30 cellular contexts compared by ENCODE assay signal in the genomic region with DNA sequence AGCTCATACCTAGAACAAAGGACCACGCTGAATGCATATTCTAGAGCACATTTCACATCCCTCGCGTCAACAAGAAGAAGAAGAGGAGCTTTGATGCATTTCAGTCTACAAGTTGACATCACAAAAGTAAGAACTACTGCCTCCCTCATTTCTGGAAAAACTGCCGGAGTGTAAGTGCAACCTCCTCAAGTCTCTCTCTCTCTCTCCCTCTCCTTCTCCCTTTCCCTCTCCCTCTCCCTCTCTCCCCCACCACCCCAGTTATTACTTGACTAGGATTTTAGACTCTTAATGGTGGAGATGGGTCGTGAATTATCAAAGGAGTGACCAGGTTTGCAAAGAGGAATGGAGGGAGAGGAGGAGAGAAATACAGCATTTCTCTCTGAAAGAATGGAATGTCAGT. TPM values are rescaled to one million over a fixed set of nuclear protein-coding genes. Genes with fewer than 3 reads are reported as not detected.
DNase-seq lines count a peak whose midpoint lies in the region; ATAC-seq and TF ChIP-seq lines count a peak whose summit lies in the region.
"Had no signal": no experiment of that assay in that cellular context is flagged by ENCODE, and none has a peak within 500 bp of the region (broad histone marks: within the 10 kb centered on the region; RNA-seq: fewer than 3 reads in every experiment).

No MANE protein-coding gene starts in this region.

- peak overlapping the region; percentile 31 for H3K9ac ChIP-seq in HUES6 (ENCODE audit: low read length)
- H3K9ac ChIP-seq: BLaER1, GM23248 had no signal

- H3K27ac Mint-ChIP-seq in glutamatergic neuron (ENCODE audit: unreplicated experiment) (no peak overlapping the region), mesothelial cell of epicardium (no peak overlapping the region)
- H3K27ac Mint-ChIP-seq: activated CD4-positive, alpha-beta memory T cell treated with anti-CD3 and anti-CD28 coated beads for 36 hours; activated naive CD8-positive, alpha-beta T cell treated with anti-CD3 and anti-CD28 coated beads, Interleukin-2, amount 50 U/mL, for 24 hours; stimulated activated effector memory CD8-positive, alpha-beta T cell treated with anti-CD3 and anti-CD28 coated beads, Interleukin-12 subunit alpha, Interleukin-12 subunit beta, amount 100 ng/mL, for 72 hours had no signal

- H3K9me3 Mint-ChIP-seq in glutamatergic neuron (ENCODE audit: unreplicated experiment) (peaks cover 1% of the 10 kb centered on the region), mesothelial cell of epicardium (no peaks in the 10 kb centered on the region)
- H3K9me3 Mint-ChIP-seq: activated CD4-positive, alpha-beta memory T cell treated with anti-CD3 and anti-CD28 coated beads for 36 hours; activated naive CD8-positive, alpha-beta T cell treated with anti-CD3 and anti-CD28 coated beads, Interleukin-2, amount 50 U/mL, for 24 hours had no signal

- H3K9me3 ChIP-seq in HUES6 (ENCODE audit: control insufficient read depth, insufficient read depth, low read depth, low read length) (no peaks in the 10 kb centered on the region), adrenal gland (replicated peaks in 1 of 3) (no peaks in the 10 kb centered on the region), tibial nerve (no peaks in the 10 kb centered on the region)
- H3K9me3 ChIP-seq: MG63 had no signal

- TF ChIP-seq POLR2A in adrenal gland (IDR thresholded peaks at IDR 0.05) (no peak), tibial nerve (IDR thresholded peaks at IDR 0.05) (no peak)

- peaks cover 7% of the 10 kb centered on the region for H3K27me3 Mint-ChIP-seq in glutamatergic neuron (ENCODE audit: unreplicated experiment)
- H3K27me3 Mint-ChIP-seq in mesothelial cell of epicardium (ENCODE audit: low read depth) = peaks cover 86% of the 10 kb centered on the region

- H3K36me3 Mint-ChIP-seq in glutamatergic neuron (ENCODE audit: unreplicated experiment) (no peaks in the 10 kb centered on the region), mesothelial cell of epicardium (no peaks in the 10 kb centered on the region)
- H3K36me3 Mint-ChIP-seq: activated CD4-positive, alpha-beta memory T cell treated with anti-CD3 and anti-CD28 coated beads for 36 hours; stimulated activated effector memory CD8-positive, alpha-beta T cell treated with anti-CD3 and anti-CD28 coated beads, Interleukin-12 subunit alpha, Interleukin-12 subunit beta, amount 100 ng/mL, for 72 hours had no signal

- H3K4me1 Mint-ChIP-seq in glutamatergic neuron (ENCODE audit: low read depth, unreplicated experiment) = no peaks in the 10 kb centered on the region
- peaks cover 9% of the 10 kb centered on the region for H3K4me1 Mint-ChIP-seq in mesothelial cell of epicardium
- H3K4me1 Mint-ChIP-seq: stimulated activated effector memory CD8-positive, alpha-beta T cell treated with anti-CD3 and anti-CD28 coated beads, Interleukin-12 subunit alpha, Interleukin-12 subunit beta, amount 100 ng/mL, for 72 hours had no signal

- no peak for DNase-seq in glutamatergic neuron
- DNase-seq in mesothelial cell of epicardium (ENCODE audit: low spot score in 2 of 2, unreplicated experiment in 2 of 2) = no peak
- DNase-seq in retina = peak; percentile 25
- no peak for DNase-seq in adrenal gland
- DNase-seq in tibial nerve (ENCODE audit: low spot score in 2 of 2) = no peak
- DNase-seq: activated CD4-positive, alpha-beta memory T cell treated with anti-CD3 and anti-CD28 coated beads for 36 hours; activated CD4-positive, CD25-positive, alpha-beta regulatory T cell treated with anti-CD3 and anti-CD28 coated beads, Interleukin-2, amount 50 U/mL, for 72 hours; activated naive CD4-positive, alpha-beta T cell; activated naive CD8-positive, alpha-beta T cell treated with anti-CD3 and anti-CD28 coated beads, Interleukin-2, amount 50 U/mL, for 24 hours; central memory CD4-positive, alpha-beta T cell; cortex of kidney; GM23248; KG1; MG63; NCI-H2029; NCI-H226; occipital lobe; T-helper 2 cell had no signal

- no peak for ATAC-seq in GM18519 (IDR thresholded peaks at IDR 0.05; ENCODE audit: low FRiP score, unreplicated experiment)
- no peak for ATAC-seq in HG02610 (IDR thresholded peaks at IDR 0.05; ENCODE audit: unreplicated experiment)
- ATAC-seq: activated naive CD8-positive, alpha-beta T cell treated with anti-CD3 and anti-CD28 coated beads, Interleukin-2, amount 50 U/mL, for 24 hours; esophagus mucosa; Right ventricle myocardium inferior; SK-N-SH treated with all-trans-retinoic acid at 6 μM for 48 hours; stimulated activated effector memory CD8-positive, alpha-beta T cell treated with anti-CD3 and anti-CD28 coated beads, Interleukin-12 subunit alpha, Interleukin-12 subunit beta, amount 100 ng/mL, for 72 hours had no signal

- no peak for TF ChIP-seq EP300 in tibial nerve (IDR thresholded peaks at IDR 0.05)

- no peaks in the 10 kb centered on the region for H3K36me3 ChIP-seq in HUES6 (ENCODE audit: control insufficient read depth, insufficient read depth, low read length)
- H3K36me3 ChIP-seq in adrenal gland (replicated peaks in 1 of 2) = no peaks in the 10 kb centered on the region
- H3K36me3 ChIP-seq in tibial nerve = no peaks in the 10 kb centered on the region
- H3K36me3 ChIP-seq: BLaER1, MG63 had no signal

- TF ChIP-seq CTCF in glutamatergic neuron (IDR thresholded peaks at IDR 0.05; ENCODE audit: partially characterized antibody, unreplicated experiment) (no peak), mesothelial cell of epicardium (IDR thresholded peaks at IDR 0.05; ENCODE audit: unreplicated experiment) (no peak), adrenal gland (IDR thresholded peaks at IDR 0.05) (no peak), tibial nerve (IDR thresholded peaks at IDR 0.05) (no peak)

- H3K27me3 ChIP-seq in HUES6 (ENCODE audit: control insufficient read depth, insufficient read depth, low read length) (peaks cover 56% of the 10 kb centered on the region), adrenal gland (peaks cover 86% of the 10 kb centered on the region), tibial nerve (peaks cover 0 to 94% of the 10 kb centered on the region in 2 donors)

- WGBS in adrenal gland, 4 donors = 21 to 45% (median 42%) methylated on average over 5 of the region's 5 CpGs
- WGBS in tibial nerve, 2 donors = 41 to 42% methylated on average over 5 of the region's 5 CpGs

- peak overlapping the region; percentile 89 for H3K4me3 ChIP-seq in HUES6 (ENCODE audit: low read depth, low read length)
- no peak overlapping the region for H3K4me3 ChIP-seq in adrenal gland
- peak overlapping the region in 1 of 4 donors; percentile 58 for H3K4me3 ChIP-seq in tibial nerve
- H3K4me3 ChIP-seq: BLaER1, GM23248, MG63 had no signal

- intact Hi-C loops in adrenal gland (cut with DNase I) = no loop called here

- no peak overlapping the region for H3K27ac ChIP-seq in HUES6 (ENCODE audit: low read depth, low read length)
- H3K27ac ChIP-seq in adrenal gland = no peak overlapping the region
- H3K27ac ChIP-seq in tibial nerve = no peak overlapping the region
- H3K27ac ChIP-seq: BLaER1, GM23248 had no signal

- H3K4me1 ChIP-seq in HUES6 (ENCODE audit: control insufficient read depth, insufficient read depth, low read length) (peaks cover 15% of the 10 kb centered on the region), adrenal gland (replicated peaks in 1 of 2) (no peaks in the 10 kb centered on the region), tibial nerve (peaks cover 0 to 15% (median 0%) of the 10 kb centered on the region in 4 donors)
- H3K4me1 ChIP-seq: BLaER1 had no signal

- peak overlapping the region; percentile 61 for H3K4me3 Mint-ChIP-seq in glutamatergic neuron (ENCODE audit: unreplicated experiment)
- peak overlapping the region; percentile 74 for H3K4me3 Mint-ChIP-seq in mesothelial cell of epicardium
- H3K4me3 Mint-ChIP-seq: activated CD4-positive, alpha-beta memory T cell treated with anti-CD3 and anti-CD28 coated beads for 36 hours; activated naive CD8-positive, alpha-beta T cell treated with anti-CD3 and anti-CD28 coated beads, Interleukin-2, amount 50 U/mL, for 24 hours; stimulated activated effector memory CD8-positive, alpha-beta T cell treated with anti-CD3 and anti-CD28 coated beads, Interleukin-12 subunit alpha, Interleukin-12 subunit beta, amount 100 ng/mL, for 72 hours had no signal

RNA-seq across cellular contexts. Expression of a gene that starts 1.4 kb away (rescaled TPM):
- total RNA-seq in glutamatergic neuron (ENCODE audit: unreplicated experiment) (not detected), mesothelial cell of epicardium (2.2 to 2.7 TPM (median 2.2 TPM) in 3 replicates), adrenal gland (not detected), tibial nerve (1 to 10 TPM in 1 of 4 donors, under 1 TPM in 3; 0.22 to 1.5 (median 0.64) TPM)
- polyA plus RNA-seq in adrenal gland = not detected
- total RNA-seq: activated CD4-positive, alpha-beta memory T cell treated with anti-CD3 and anti-CD28 coated beads for 36 hours; esophagus mucosa; fibroblast of villous mesenchyme; GM23248; pulmonary artery endothelial cell; Right ventricle myocardium inferior; subcutaneous adipose tissue had no signal
- polyA plus RNA-seq: GM23248, urinary bladder had no signal
